9 cellular contexts compared by ENCODE assay signal in genomic region chr1:8456306-8456912, GRCh38.
A peak's percentile ranks its signal among the peaks of the same experiment; 100 is the strongest.
DNase-seq lines count a peak whose midpoint lies in the region; TF ChIP-seq lines count a peak whose summit lies in the region.
"Had no signal": no experiment of that assay in that cellular context is flagged by ENCODE, and none has a peak within 500 bp of the region (broad histone marks: within the 10 kb centered on the region; RNA-seq: fewer than 3 reads in every experiment).

No MANE protein-coding gene starts in this region.

- peaks cover 0 to 12% of the 10 kb centered on the region in 2 donors for H3K4me1 ChIP-seq in breast epithelium

- no peaks in the 10 kb centered on the region for H3K9me3 ChIP-seq in breast epithelium

- H3K4me3 ChIP-seq in breast epithelium (no peak overlapping the region), skin epidermis (no peak overlapping the region)

- POLR2A ChIA-PET in activated CD4-positive, alpha-beta memory T cell treated with anti-CD3 and anti-CD28 coated beads for 36 hours (lab: Charles Lee) = no interaction called here

- H3K36me3 Mint-ChIP-seq in activated CD4-positive, alpha-beta memory T cell treated with anti-CD3 and anti-CD28 coated beads for 36 hours = peaks cover 3% of the 10 kb centered on the region

- DNase-seq in HT1080 (ENCODE audit: low read depth) = peak; percentile 43
- no peak for DNase-seq in breast epithelium (ENCODE audit: low spot score in 2 of 2)
- peak; percentile 63 for DNase-seq in hepatic stellate cell (ENCODE audit: low spot score)
- DNase-seq in CD1c-positive myeloid dendritic cell (ENCODE audit: extremely low spot score) = no peak
- DNase-seq in activated CD4-positive, alpha-beta memory T cell treated with anti-CD3 and anti-CD28 coated beads for 36 hours = no peak
- no peak for DNase-seq in activated CD4-positive, alpha-beta T cell treated with anti-CD3 and anti-CD28 coated beads, Interleukin-2, amount 50 U/mL, for 4 hours
- DNase-seq in NCI-H524 (lab: John Stamatoyannopoulos, UW) = no peak
- DNase-seq: NCI-H1694 treated with DMSO at 0.1 percent for 48 hours had no signal

- H3K9me3 Mint-ChIP-seq in activated CD4-positive, alpha-beta memory T cell treated with anti-CD3 and anti-CD28 coated beads for 36 hours = no peaks in the 10 kb centered on the region

- intact Hi-C loops in breast epithelium (cut with DNase I; ENCODE audit: low total_unique reads) = no loop called here
- intact Hi-C loops in activated CD4-positive, alpha-beta memory T cell treated with anti-CD3 and anti-CD28 coated beads for 36 hours (cut with micrococcal nuclease) = no loop called here

- H3K4me3 Mint-ChIP-seq in activated CD4-positive, alpha-beta memory T cell treated with anti-CD3 and anti-CD28 coated beads for 36 hours = no peak overlapping the region

- TF ChIP-seq CTCF in breast epithelium (IDR thresholded peaks at IDR 0.05) = no peak

- no peaks in the 10 kb centered on the region for H3K27me3 ChIP-seq in breast epithelium

- peak overlapping the region; percentile 59 to 70 for H3K27ac ChIP-seq in breast epithelium
- peak overlapping the region in 11 of 21 experiments; percentile 4 to 74 (median 30) for H3K27ac ChIP-seq in skin epidermis

- CTCF ChIA-PET in activated CD4-positive, alpha-beta memory T cell treated with anti-CD3 and anti-CD28 coated beads for 36 hours (lab: Charles Lee) = interaction anchor here (0.6 kb wide), 1 partner anchor 81 kb away, joined by 3 read pairs; no protein-coding TSS in a partner anchor

- peaks cover 24% of the 10 kb centered on the region for H3K4me1 Mint-ChIP-seq in activated CD4-positive, alpha-beta memory T cell treated with anti-CD3 and anti-CD28 coated beads for 36 hours (ENCODE audit: low read depth)

- TF ChIP-seq POLR2A in breast epithelium (IDR thresholded peaks at IDR 0.05) = no peak

- no peak overlapping the region for H3K27ac Mint-ChIP-seq in activated CD4-positive, alpha-beta memory T cell treated with anti-CD3 and anti-CD28 coated beads for 36 hours

- no peaks in the 10 kb centered on the region for H3K36me3 ChIP-seq in breast epithelium

- no peaks in the 10 kb centered on the region for H3K27me3 Mint-ChIP-seq in activated CD4-positive, alpha-beta memory T cell treated with anti-CD3 and anti-CD28 coated beads for 36 hours

Comparison
In these comparisons a context has a peak if more than half of its experiments do, and no peak if none do; other contexts are left out.
1. DNase-seq: peak in HT1080 (single experiment) and hepatic stellate cell (single experiment); none in breast epithelium (0 of 2), CD1c-positive myeloid dendritic cell (single experiment), activated CD4-positive, alpha-beta memory T cell treated with anti-CD3 and anti-CD28 coated beads for 36 hours (single experiment), activated CD4-positive, alpha-beta T cell treated with anti-CD3 and anti-CD28 coated beads, Interleukin-2, amount 50 U/mL, for 4 hours (0 of 2) and NCI-H524 (0 of 2).